Comparison of ENCODE assay signal across 1 cellular context in the genomic region with DNA sequence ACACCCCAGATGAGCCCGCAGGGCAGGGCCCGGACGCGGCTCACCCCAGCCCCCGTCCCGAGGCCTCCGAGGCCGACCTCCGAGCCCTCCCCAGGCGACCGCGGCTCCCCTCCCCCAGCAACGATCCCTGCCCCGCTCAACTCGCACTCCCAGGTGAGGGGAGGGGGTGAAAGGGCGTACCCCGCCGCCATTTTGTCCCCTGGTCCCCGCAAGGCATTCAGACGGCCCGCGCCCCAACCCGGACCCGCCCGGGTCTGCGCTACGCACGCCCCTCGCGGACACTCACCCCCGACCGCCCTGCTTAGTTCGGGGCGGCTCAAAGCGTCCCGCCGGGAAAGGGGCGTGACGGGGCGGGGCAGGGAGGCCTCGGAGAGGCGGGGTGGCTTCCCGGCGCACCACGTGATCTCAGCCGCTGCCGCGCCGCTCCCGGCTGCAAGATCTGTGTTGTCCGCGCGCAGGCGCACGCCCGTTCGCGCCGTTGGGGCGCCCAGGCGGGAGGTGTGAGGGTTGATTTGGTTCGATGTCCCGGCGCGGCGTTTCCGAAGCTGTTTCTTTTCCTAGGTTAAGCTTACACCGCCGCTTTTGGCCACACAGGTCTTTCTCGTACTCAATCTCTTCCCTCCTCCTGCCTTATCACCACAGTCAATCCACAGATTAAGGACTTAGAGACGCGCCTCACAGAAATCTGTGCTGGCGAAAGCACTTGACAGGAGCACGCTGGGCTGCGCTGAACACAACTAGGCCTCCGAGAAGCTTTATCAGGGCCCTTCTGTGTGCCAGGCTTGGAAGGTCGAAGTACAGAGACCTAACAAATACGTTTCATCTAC.
TF ChIP-seq lines count a peak whose summit lies in the region.

A gene with protein sequence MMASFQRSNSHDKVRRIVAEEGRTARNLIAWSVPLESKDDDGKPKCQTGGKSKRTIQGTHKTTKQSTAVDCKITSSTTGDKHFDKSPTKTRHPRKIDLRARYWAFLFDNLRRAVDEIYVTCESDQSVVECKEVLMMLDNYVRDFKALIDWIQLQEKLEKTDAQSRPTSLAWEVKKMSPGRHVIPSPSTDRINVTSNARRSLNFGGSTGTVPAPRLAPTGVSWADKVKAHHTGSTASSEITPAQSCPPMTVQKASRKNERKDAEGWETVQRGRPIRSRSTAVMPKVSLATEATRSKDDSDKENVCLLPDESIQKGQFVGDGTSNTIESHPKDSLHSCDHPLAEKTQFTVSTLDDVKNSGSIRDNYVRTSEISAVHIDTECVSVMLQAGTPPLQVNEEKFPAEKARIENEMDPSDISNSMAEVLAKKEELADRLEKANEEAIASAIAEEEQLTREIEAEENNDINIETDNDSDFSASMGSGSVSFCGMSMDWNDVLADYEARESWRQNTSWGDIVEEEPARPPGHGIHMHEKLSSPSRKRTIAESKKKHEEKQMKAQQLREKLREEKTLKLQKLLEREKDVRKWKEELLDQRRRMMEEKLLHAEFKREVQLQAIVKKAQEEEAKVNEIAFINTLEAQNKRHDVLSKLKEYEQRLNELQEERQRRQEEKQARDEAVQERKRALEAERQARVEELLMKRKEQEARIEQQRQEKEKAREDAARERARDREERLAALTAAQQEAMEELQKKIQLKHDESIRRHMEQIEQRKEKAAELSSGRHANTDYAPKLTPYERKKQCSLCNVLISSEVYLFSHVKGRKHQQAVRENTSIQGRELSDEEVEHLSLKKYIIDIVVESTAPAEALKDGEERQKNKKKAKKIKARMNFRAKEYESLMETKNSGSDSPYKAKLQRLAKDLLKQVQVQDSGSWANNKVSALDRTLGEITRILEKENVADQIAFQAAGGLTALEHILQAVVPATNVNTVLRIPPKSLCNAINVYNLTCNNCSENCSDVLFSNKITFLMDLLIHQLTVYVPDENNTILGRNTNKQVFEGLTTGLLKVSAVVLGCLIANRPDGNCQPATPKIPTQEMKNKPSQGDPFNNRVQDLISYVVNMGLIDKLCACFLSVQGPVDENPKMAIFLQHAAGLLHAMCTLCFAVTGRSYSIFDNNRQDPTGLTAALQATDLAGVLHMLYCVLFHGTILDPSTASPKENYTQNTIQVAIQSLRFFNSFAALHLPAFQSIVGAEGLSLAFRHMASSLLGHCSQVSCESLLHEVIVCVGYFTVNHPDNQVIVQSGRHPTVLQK (N-terminal part only) (minus strand): TSS at position 328 of the 827 bp plus-strand sequence. CDS start 21,523 bp downstream, outside the sequence.

TF ChIP-seq in HepG2, 621 proteins besides CTCF, POLR2A, EP300 and RAD21 (continued from another document and continues in another):
- TF ChIP-seq SOX13 (IDR thresholded peaks at IDR 0.05) (no peak), SOX13 (CRISPR knock-in tag; conservative IDR thresholded peaks at IDR 0.05 in 1 of 2, IDR thresholded peaks at IDR 0.05 in 1 of 2) (peak in 1 of 2 experiments; percentile 55; a peak in 1 of 4 replicates), TBL1XR1 (IDR thresholded peaks at IDR 0.05; ENCODE audit: borderline replicate concordance, low read length, partially characterized antibody) (no peak), MED13 (CRISPR knock-in tag; IDR thresholded peaks at IDR 0.05) (no peak), ZSCAN12 (CRISPR knock-in tag; IDR thresholded peaks at IDR 0.05) (peak; percentile 84; the same call in 1 of the 2 replicates), PLRG1 (conservative IDR thresholded peaks at IDR 0.05) (no peak), MLX (CRISPR knock-in tag; IDR thresholded peaks at IDR 0.05) (peak; percentile 69), GTF2F1 (IDR thresholded peaks at IDR 0.05; ENCODE audit: low read length) (no peak), ZNF792 (CRISPR knock-in tag; IDR thresholded peaks at IDR 0.05) (peak; percentile 95), ZFP41 (CRISPR knock-in tag; IDR thresholded peaks at IDR 0.05; ENCODE audit: borderline replicate concordance) (peak; percentile 94; the same call in 1 of the 2 replicates), ZNF432 (CRISPR knock-in tag; IDR thresholded peaks at IDR 0.05; ENCODE audit: borderline replicate concordance) (no peak), HNRNPH1 (optimal IDR thresholded peaks at IDR 0.05; ENCODE audit: low read depth, low read length) (no peak), ZNF704 (CRISPR knock-in tag; IDR thresholded peaks at IDR 0.05; ENCODE audit: borderline replicate concordance) (peak; percentile 98), RBM39 (IDR thresholded peaks at IDR 0.05; ENCODE audit: low read depth, low read length, poor library complexity, severe bottlenecking) (peak; percentile 69), HMGA1 (CRISPR knock-in tag; conservative IDR thresholded peaks at IDR 0.05) (no peak), ZNF264 (CRISPR knock-in tag; IDR thresholded peaks at IDR 0.05) (peak; percentile 50; the same call in 1 of the 2 replicates), HIVEP1 (CRISPR knock-in tag; IDR thresholded peaks at IDR 0.05) (peak; percentile 88), ARHGAP35 (CRISPR knock-in tag; IDR thresholded peaks at IDR 0.05; ENCODE audit: borderline replicate concordance) (no peak), ZBTB46 (CRISPR knock-in tag; IDR thresholded peaks at IDR 0.05; ENCODE audit: borderline replicate concordance) (peak; percentile 49; the same call in 1 of the 2 replicates), ZNF274 (CRISPR knock-in tag; IDR thresholded peaks at IDR 0.05) (peak; percentile 99), ZNF816 (CRISPR knock-in tag; IDR thresholded peaks at IDR 0.05; ENCODE audit: borderline replicate concordance) (peak; percentile 97; the same call in 1 of the 2 replicates), ZBTB42 (CRISPR knock-in tag; IDR thresholded peaks at IDR 0.05) (peak; percentile 92; the same call in 1 of the 2 replicates), AKAP8 (CRISPR knock-in tag; IDR thresholded peaks at IDR 0.05) (peak; percentile 36; the same call in 1 of the 2 replicates), ASH2L (IDR thresholded peaks at IDR 0.05; ENCODE audit: insufficient read length, low read depth, low read length) (peak; percentile 79), PHF8 (CRISPR knock-in tag; IDR thresholded peaks at IDR 0.05) (peak; percentile 88), ZNF232 (CRISPR knock-in tag; IDR thresholded peaks at IDR 0.05; ENCODE audit: borderline replicate concordance) (peak; percentile 93; the same call in 1 of the 2 replicates), DNMT1 (CRISPR knock-in tag; IDR thresholded peaks at IDR 0.05) (no peak), SMARCC2 (IDR thresholded peaks at IDR 0.05) (no peak), ZNF580 (CRISPR knock-in tag; IDR thresholded peaks at IDR 0.05; ENCODE audit: borderline replicate concordance, low read depth) (peak; percentile 69; the same call in 1 of the 2 replicates), ZIK1 (CRISPR knock-in tag; IDR thresholded peaks at IDR 0.05; ENCODE audit: borderline replicate concordance, low read depth) (peak; percentile 96), HOXA9 (CRISPR knock-in tag; IDR thresholded peaks at IDR 0.05; ENCODE audit: borderline replicate concordance) (no peak), DR1 (CRISPR knock-in tag; IDR thresholded peaks at IDR 0.05) (0 out of 2 replicates have a peak, but pooled peaks have one; percentile 11)
- TF ChIP-seq, protein P1, sequence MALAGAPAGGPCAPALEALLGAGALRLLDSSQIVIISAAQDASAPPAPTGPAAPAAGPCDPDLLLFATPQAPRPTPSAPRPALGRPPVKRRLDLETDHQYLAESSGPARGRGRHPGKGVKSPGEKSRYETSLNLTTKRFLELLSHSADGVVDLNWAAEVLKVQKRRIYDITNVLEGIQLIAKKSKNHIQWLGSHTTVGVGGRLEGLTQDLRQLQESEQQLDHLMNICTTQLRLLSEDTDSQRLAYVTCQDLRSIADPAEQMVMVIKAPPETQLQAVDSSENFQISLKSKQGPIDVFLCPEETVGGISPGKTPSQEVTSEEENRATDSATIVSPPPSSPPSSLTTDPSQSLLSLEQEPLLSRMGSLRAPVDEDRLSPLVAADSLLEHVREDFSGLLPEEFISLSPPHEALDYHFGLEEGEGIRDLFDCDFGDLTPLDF (CRISPR knock-in tag; IDR thresholded peaks at IDR 0.05) = peak; percentile 88
- TF ChIP-seq, protein P2, sequence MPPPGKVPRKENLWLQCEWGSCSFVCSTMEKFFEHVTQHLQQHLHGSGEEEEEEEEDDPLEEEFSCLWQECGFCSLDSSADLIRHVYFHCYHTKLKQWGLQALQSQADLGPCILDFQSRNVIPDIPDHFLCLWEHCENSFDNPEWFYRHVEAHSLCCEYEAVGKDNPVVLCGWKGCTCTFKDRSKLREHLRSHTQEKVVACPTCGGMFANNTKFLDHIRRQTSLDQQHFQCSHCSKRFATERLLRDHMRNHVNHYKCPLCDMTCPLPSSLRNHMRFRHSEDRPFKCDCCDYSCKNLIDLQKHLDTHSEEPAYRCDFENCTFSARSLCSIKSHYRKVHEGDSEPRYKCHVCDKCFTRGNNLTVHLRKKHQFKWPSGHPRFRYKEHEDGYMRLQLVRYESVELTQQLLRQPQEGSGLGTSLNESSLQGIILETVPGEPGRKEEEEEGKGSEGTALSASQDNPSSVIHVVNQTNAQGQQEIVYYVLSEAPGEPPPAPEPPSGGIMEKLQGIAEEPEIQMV (CRISPR knock-in tag; IDR thresholded peaks at IDR 0.05; ENCODE audit: low read depth) = 0 out of 2 replicates have a peak, but pooled peaks have one; percentile 76
- TF ChIP-seq, protein P3, sequence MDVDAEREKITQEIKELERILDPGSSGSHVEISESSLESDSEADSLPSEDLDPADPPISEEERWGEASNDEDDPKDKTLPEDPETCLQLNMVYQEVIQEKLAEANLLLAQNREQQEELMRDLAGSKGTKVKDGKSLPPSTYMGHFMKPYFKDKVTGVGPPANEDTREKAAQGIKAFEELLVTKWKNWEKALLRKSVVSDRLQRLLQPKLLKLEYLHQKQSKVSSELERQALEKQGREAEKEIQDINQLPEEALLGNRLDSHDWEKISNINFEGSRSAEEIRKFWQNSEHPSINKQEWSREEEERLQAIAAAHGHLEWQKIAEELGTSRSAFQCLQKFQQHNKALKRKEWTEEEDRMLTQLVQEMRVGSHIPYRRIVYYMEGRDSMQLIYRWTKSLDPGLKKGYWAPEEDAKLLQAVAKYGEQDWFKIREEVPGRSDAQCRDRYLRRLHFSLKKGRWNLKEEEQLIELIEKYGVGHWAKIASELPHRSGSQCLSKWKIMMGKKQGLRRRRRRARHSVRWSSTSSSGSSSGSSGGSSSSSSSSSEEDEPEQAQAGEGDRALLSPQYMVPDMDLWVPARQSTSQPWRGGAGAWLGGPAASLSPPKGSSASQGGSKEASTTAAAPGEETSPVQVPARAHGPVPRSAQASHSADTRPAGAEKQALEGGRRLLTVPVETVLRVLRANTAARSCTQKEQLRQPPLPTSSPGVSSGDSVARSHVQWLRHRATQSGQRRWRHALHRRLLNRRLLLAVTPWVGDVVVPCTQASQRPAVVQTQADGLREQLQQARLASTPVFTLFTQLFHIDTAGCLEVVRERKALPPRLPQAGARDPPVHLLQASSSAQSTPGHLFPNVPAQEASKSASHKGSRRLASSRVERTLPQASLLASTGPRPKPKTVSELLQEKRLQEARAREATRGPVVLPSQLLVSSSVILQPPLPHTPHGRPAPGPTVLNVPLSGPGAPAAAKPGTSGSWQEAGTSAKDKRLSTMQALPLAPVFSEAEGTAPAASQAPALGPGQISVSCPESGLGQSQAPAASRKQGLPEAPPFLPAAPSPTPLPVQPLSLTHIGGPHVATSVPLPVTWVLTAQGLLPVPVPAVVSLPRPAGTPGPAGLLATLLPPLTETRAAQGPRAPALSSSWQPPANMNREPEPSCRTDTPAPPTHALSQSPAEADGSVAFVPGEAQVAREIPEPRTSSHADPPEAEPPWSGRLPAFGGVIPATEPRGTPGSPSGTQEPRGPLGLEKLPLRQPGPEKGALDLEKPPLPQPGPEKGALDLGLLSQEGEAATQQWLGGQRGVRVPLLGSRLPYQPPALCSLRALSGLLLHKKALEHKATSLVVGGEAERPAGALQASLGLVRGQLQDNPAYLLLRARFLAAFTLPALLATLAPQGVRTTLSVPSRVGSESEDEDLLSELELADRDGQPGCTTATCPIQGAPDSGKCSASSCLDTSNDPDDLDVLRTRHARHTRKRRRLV (CRISPR knock-in tag; IDR thresholded peaks at IDR 0.05) = peak; percentile 87
- TF ChIP-seq, protein P4, sequence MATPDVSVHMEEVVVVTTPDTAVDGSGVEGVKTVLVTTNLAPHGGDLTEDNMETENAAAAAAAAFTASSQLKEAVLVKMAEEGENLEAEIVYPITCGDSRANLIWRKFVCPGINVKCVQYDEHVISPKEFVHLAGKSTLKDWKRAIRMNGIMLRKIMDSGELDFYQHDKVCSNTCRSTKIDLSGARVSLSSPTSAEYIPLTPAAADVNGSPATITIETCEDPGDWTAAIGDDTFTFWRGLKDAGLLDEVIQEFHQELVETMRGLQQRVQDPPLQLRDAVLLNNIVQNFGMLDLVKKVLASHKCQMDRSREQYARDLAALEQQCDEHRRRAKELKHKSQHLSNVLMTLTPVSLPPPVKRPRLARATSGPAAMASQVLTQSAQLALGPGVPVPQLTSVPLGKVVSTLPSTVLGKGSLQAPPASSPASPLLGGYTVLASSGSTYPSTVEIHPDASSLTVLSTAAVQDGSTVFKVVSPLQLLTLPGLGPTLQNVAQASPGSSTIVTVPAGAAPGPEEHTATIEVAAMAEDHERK (CRISPR knock-in tag; IDR thresholded peaks at IDR 0.05; ENCODE audit: low read depth) = peak; percentile 10; the same call in 1 of the 2 replicates
